Comparison of ENCODE assay signal across 21 cellular contexts in the genomic region with DNA sequence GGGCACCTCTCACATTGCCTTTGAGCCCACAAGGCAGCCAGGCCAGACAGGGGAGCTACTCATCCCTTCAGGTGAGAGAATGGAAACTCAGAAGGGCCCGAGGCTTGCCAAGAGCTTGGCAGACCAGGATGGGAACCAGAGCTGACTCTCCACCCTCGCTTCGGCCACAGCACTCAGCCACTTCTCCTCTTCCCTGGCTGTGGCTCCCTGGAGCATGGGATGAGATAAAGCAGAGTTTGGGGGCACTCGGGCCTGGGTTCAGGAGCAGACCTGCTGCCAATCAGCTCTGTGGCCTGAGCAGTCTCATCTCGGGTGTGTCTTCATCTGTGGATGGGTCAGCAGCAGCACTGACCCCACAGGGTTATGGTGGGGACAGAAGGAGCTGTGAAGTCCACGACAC. TPM values are rescaled to one million over a fixed set of nuclear protein-coding genes. Genes with fewer than 3 reads are reported as not detected.
"Had no signal": no experiment of that assay in that cellular context is flagged by ENCODE, and none has a peak within 500 bp of the region (broad histone marks: within the 10 kb centered on the region; RNA-seq: fewer than 3 reads in every experiment).

No MANE protein-coding gene starts in this region.

- H3K27ac Mint-ChIP-seq: activated CD4-positive, alpha-beta T cell treated with anti-CD3 and anti-CD28 coated beads, Interleukin-2, amount 10 ng/mL, durations not matched to agents 7 days and 5 days; activated CD8-positive, alpha-beta T cell treated with anti-CD3 and anti-CD28 coated beads for 36 hours; activated naive CD4-positive, alpha-beta T cell treated with anti-CD3 and anti-CD28 coated beads, Interleukin-2, amount 50 U/mL, for 24 hours; activated naive CD8-positive, alpha-beta T cell treated with anti-CD3 and anti-CD28 coated beads, Interleukin-2, amount 50 U/mL, for 24 hours; activated T-helper 2 cell treated with anti-CD3 and anti-CD28 coated beads, Interferon-gamma antibody, Interleukin-2, Interleukin-4, amounts not matched to agents 10 μg/mL and 5 μg/mL and 100 μg/mL, durations not matched to agents 14 hours and 24 hours and 36 hours; T-helper 17 cell had no signal

- H3K36me3 Mint-ChIP-seq: activated naive CD4-positive, alpha-beta T cell treated with anti-CD3 and anti-CD28 coated beads, Interleukin-2, amount 50 U/mL, for 24 hours had no signal

- H3K4me1 ChIP-seq: breast epithelium, psoas muscle had no signal

- H3K36me3 ChIP-seq: breast epithelium, left lung, pancreas, right atrium auricular region, tibial nerve, vagina had no signal

- H3K9me3 ChIP-seq: breast epithelium, left lung, pancreas, psoas muscle, right atrium auricular region, tibial nerve, vagina had no signal

- H3K9me3 Mint-ChIP-seq: activated CD4-positive, alpha-beta T cell treated with anti-CD3 and anti-CD28 coated beads, Interleukin-2, amount 10 ng/mL, durations not matched to agents 7 days and 5 days; activated CD8-positive, alpha-beta T cell treated with anti-CD3 and anti-CD28 coated beads for 36 hours; activated naive CD4-positive, alpha-beta T cell treated with anti-CD3 and anti-CD28 coated beads, Interleukin-2, amount 50 U/mL, for 24 hours; activated naive CD8-positive, alpha-beta T cell treated with anti-CD3 and anti-CD28 coated beads, Interleukin-2, amount 50 U/mL, for 24 hours; activated T-helper 2 cell treated with anti-CD3 and anti-CD28 coated beads, Interferon-gamma antibody, Interleukin-2, Interleukin-4, amounts not matched to agents 10 μg/mL and 5 μg/mL and 100 μg/mL, durations not matched to agents 14 hours and 24 hours and 36 hours; nephron had no signal

- ATAC-seq: activated CD8-positive, alpha-beta T cell treated with anti-CD3 and anti-CD28 coated beads for 36 hours; activated naive CD8-positive, alpha-beta T cell treated with anti-CD3 and anti-CD28 coated beads, Interleukin-2, amount 50 U/mL, for 24 hours; left lung; pancreas; psoas muscle; T-helper 17 cell had no signal

- DNase-seq: activated CD4-positive, alpha-beta T cell treated with anti-CD3 and anti-CD28 coated beads, Interleukin-2, amount 10 ng/mL, durations not matched to agents 7 days and 5 days; activated CD4-positive, CD25-positive, alpha-beta regulatory T cell treated with anti-CD3 and anti-CD28 coated beads, Interleukin-2, amount 50 U/mL, for 72 hours; activated CD8-positive, alpha-beta T cell treated with anti-CD3 and anti-CD28 coated beads for 36 hours; activated naive CD8-positive, alpha-beta T cell treated with anti-CD3 and anti-CD28 coated beads, Interleukin-2, amount 50 U/mL, for 24 hours; activated T-cell treated with anti-CD3 and anti-CD28 coated beads, Interleukin-2, amount 50 U/mL, for 48 hours; amygdala; central memory CD4-positive, alpha-beta T cell; left lung; pancreas; psoas muscle; stimulated activated CD4-positive, alpha-beta T cell treated with anti-CD3 and anti-CD28 coated beads, Interleukin-15, amount 100 ng/mL, for 24 hours; stimulated activated CD4-positive, alpha-beta T cell treated with anti-CD3 and anti-CD28 coated beads, Interleukin-2, amount 100 ng/mL, for 24 hours; stimulated activated naive CD4-positive, alpha-beta T cell; T-helper 17 cell had no signal

- H3K27ac ChIP-seq: left lung, pancreas, psoas muscle, right atrium auricular region, tibial nerve, vagina had no signal

- H3K27me3 ChIP-seq: breast epithelium, pancreas, right atrium auricular region, vagina had no signal

- H3K4me3 ChIP-seq: breast epithelium, left lung, pancreas, psoas muscle, right atrium auricular region, tibial nerve, vagina had no signal

- H3K4me3 Mint-ChIP-seq: activated CD4-positive, alpha-beta T cell treated with anti-CD3 and anti-CD28 coated beads, Interleukin-2, amount 10 ng/mL, durations not matched to agents 7 days and 5 days; activated CD8-positive, alpha-beta T cell treated with anti-CD3 and anti-CD28 coated beads for 36 hours; activated naive CD4-positive, alpha-beta T cell treated with anti-CD3 and anti-CD28 coated beads, Interleukin-2, amount 50 U/mL, for 24 hours; activated naive CD8-positive, alpha-beta T cell treated with anti-CD3 and anti-CD28 coated beads, Interleukin-2, amount 50 U/mL, for 24 hours; nephron; T-helper 17 cell had no signal

RNA-seq across cellular contexts. Expression of gene HHIPL1, which starts 20.9 kb away (rescaled TPM):
- total RNA-seq: activated T-helper 2 cell treated with anti-CD3 and anti-CD28 coated beads, Interferon-gamma antibody, Interleukin-2, Interleukin-4, amounts not matched to agents 10 μg/mL and 5 μg/mL and 100 μg/mL, durations not matched to agents 14 hours and 24 hours and 36 hours had no signal
